Comparison of ENCODE assay signal across 8 cellular contexts in the genomic region with DNA sequence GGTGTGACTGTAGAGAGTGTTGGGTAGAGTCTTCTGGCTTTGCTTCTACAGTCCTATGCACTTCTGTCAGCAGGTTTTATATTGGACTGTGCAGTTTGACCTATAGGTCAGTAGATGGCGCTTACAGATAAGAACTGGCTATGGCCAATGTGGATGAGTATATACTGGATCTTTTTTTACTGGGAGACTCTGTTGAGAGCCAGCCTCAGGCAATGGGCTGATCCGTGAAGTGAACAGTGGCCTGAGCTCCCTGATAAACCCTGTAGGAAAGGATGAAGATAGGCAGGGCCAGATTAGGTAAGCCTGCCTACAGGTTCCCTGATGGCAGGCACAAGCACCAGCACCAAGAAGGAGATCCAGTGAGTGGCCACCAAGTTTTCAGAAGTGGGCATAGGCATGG.
DNase-seq lines count a peak whose midpoint lies in the region; ATAC-seq and TF ChIP-seq lines count a peak whose summit lies in the region.

No MANE protein-coding gene starts in this region.

- intact Hi-C loops in MCF 10A (cut with micrococcal nuclease) (loop anchor here (1.0 to 5.0 kb wide), 8 partner anchors 171 to 1605 kb away; no protein-coding TSS in a partner anchor), breast epithelium (cut with DNase I; ENCODE audit: low total_unique reads) (no loop called here), gastrocnemius medialis (cut with DNase I; ENCODE audit: low total_unique reads) (loop anchor here (1.0 to 5.0 kb wide), 2 partner anchors 227 to 1380 kb away; no protein-coding TSS in a partner anchor)

- H3K27ac ChIP-seq in breast epithelium (no peak overlapping the region), gastrocnemius medialis (no peak overlapping the region)

- H3K36me3 ChIP-seq in breast epithelium (no peaks in the 10 kb centered on the region), gastrocnemius medialis (no peaks in the 10 kb centered on the region)

- CTCF ChIA-PET in MCF 10A (lab: Yijun Ruan, JAX), result interaction anchor here (0.6 to 7.0 kb wide), 31 partner anchors 10 to 1607 kb away, joined by 3 to 53 read pairs (median 4); no protein-coding TSS in a partner anchor

- peak; percentile 75 to 81 for ATAC-seq in gastrocnemius medialis

- DNase-seq in MCF 10A (ENCODE audit: unreplicated experiment), result peak; percentile 62
- DNase-seq in breast epithelium (ENCODE audit: low spot score in 2 of 2), result no peak
- DNase-seq in HFF-Myc (ENCODE audit: extremely low read depth, low read depth), result peak; percentile 60
- peak; percentile 44 for DNase-seq in LoVo (ENCODE audit: low spot score)
- DNase-seq in SKM-1 treated with dmso at 0.1 percent for 144 hours (lab: John Stamatoyannopoulos, UW; ENCODE audit: unreplicated experiment), result peak; percentile 40
- DNase-seq in glomerular visceral epithelial cell (ENCODE audit: extremely low spot score), result peak; percentile 53
- no peak for DNase-seq in gastrocnemius medialis
- DNase-seq in activated naive CD4-positive, alpha-beta T cell (lab: John Stamatoyannopoulos, UW), result no peak

- no peak overlapping the region for H3K4me3 Mint-ChIP-seq in MCF 10A (ENCODE audit: unreplicated experiment)

- H3K9me3 Mint-ChIP-seq in MCF 10A (ENCODE audit: unreplicated experiment), result no peaks in the 10 kb centered on the region

- no peaks in the 10 kb centered on the region for H3K4me1 ChIP-seq in breast epithelium
- H3K4me1 ChIP-seq in gastrocnemius medialis, result no peaks in the 10 kb centered on the region

- peaks cover 5% of the 10 kb centered on the region for H3K4me1 Mint-ChIP-seq in MCF 10A (ENCODE audit: insufficient read depth, unreplicated experiment)

- H3K27ac Mint-ChIP-seq in MCF 10A (ENCODE audit: low read depth, unreplicated experiment), result no peak overlapping the region

- in situ Hi-C loops in gastrocnemius medialis (cut with MboI; ENCODE audit: low sequenced_read_pairs in 4 of 4), result loop anchor here in 2 of 4 donors (5.0 to 25.0 kb wide), 4 partner anchors 230 to 1600 kb away; no protein-coding TSS in a partner anchor

- no TSS peak for BruUV-seq in MCF 10A (replicated peaks; lab: Mats Ljungman, UMichigan)

- POLR2A ChIA-PET in MCF 10A (lab: Yijun Ruan, JAX), result no interaction called here

- no peaks in the 10 kb centered on the region for H3K36me3 Mint-ChIP-seq in MCF 10A (ENCODE audit: insufficient read depth, unreplicated experiment)

- TF ChIP-seq POLR2A in breast epithelium (IDR thresholded peaks at IDR 0.05) (no peak), gastrocnemius medialis (IDR thresholded peaks at IDR 0.05) (no peak)

- TF ChIP-seq CTCF in MCF 10A (IDR thresholded peaks at IDR 0.05; ENCODE audit: unreplicated experiment) (peak; percentile 76), breast epithelium (IDR thresholded peaks at IDR 0.05) (peak in 1 of 3 donors; percentile 41), HFF-Myc (IDR thresholded peaks at IDR 0.05; ENCODE audit: low read depth, low read length, missing control alignments) (peak; percentile 70), gastrocnemius medialis (IDR thresholded peaks at IDR 0.05 in 4 of 5, conservative IDR thresholded peaks at IDR 0.05 in 1 of 5) (peak; percentile 48 to 70 (median 52))

- H3K4me3 ChIP-seq in breast epithelium (no peak overlapping the region), HFF-Myc (replicated peaks; ENCODE audit: low read depth, low read length) (no peak overlapping the region), gastrocnemius medialis (no peak overlapping the region)

- no peaks in the 10 kb centered on the region for H3K27me3 Mint-ChIP-seq in MCF 10A (ENCODE audit: insufficient read depth, unreplicated experiment)

- no peaks in the 10 kb centered on the region for H3K9me3 ChIP-seq in breast epithelium
- H3K9me3 ChIP-seq in gastrocnemius medialis, result no peaks in the 10 kb centered on the region

- H3K27me3 ChIP-seq in breast epithelium (no peaks in the 10 kb centered on the region), gastrocnemius medialis (no peaks in the 10 kb centered on the region)

Comparison
In these comparisons a context has a peak if more than half of its experiments do, and no peak if none do; other contexts are left out.
1. DNase-seq: peak in MCF 10A (single experiment), HFF-Myc (single experiment), LoVo (single experiment), SKM-1 treated with dmso at 0.1 percent for 144 hours (single experiment) and glomerular visceral epithelial cell (single experiment); none in breast epithelium (0 of 2), gastrocnemius medialis (0 of 2) and activated naive CD4-positive, alpha-beta T cell (0 of 4).